In genomic region chrY:21559316-21559984, GRCh38 we compare ENCODE assay signal across 12 cellular contexts. TPM values are rescaled to one million over a fixed set of nuclear protein-coding genes. Genes with fewer than 3 reads are reported as not detected.
DNase-seq lines count a peak whose midpoint lies in the region; ATAC-seq and FAIRE-seq lines count a peak whose summit lies in the region.
"Not testable (repeated sequence)": the region's sequence is repeated elsewhere in the genome, so short reads cannot be mapped to it uniquely, and the experiment has no call there.
"Had no signal": no experiment of that assay in that cellular context is flagged by ENCODE, and none has a peak within 500 bp of the region (broad histone marks: within the 10 kb centered on the region; RNA-seq: fewer than 3 reads in every experiment).

No MANE protein-coding gene starts in this region.

- not testable (repeated sequence) for H3K27me3 Mint-ChIP-seq in activated CD4-positive, alpha-beta T cell treated with anti-CD3 and anti-CD28 coated beads for 36 hours

- H3K4me3 Mint-ChIP-seq in activated CD4-positive, alpha-beta T cell treated with anti-CD3 and anti-CD28 coated beads for 36 hours = not testable (repeated sequence)

- intact Hi-C loops in activated CD4-positive, alpha-beta T cell treated with anti-CD3 and anti-CD28 coated beads for 36 hours (cut with DNase I, micrococcal nuclease) = not testable (repeated sequence)

- peak; percentile 66 for FAIRE-seq in GM18507 (lab: Jason Lieb, UNC)

- DNase-seq in GM18507 (ENCODE audit: extremely low spot score, insufficient read length, low read depth); activated CD4-positive, alpha-beta T cell treated with anti-CD3 and anti-CD28 coated beads for 36 hours: not testable (repeated sequence)

- H3K27ac Mint-ChIP-seq in activated CD4-positive, alpha-beta T cell treated with anti-CD3 and anti-CD28 coated beads for 36 hours = not testable (repeated sequence)

- not testable (repeated sequence) for H3K4me1 Mint-ChIP-seq in activated CD4-positive, alpha-beta T cell treated with anti-CD3 and anti-CD28 coated beads for 36 hours

- POLR2A ChIA-PET in activated CD4-positive, alpha-beta T cell treated with anti-CD3 and anti-CD28 coated beads for 36 hours (lab: Charles Lee) = not testable (repeated sequence)

- ATAC-seq in GM19455 (IDR thresholded peaks at IDR 0.05; ENCODE audit: unreplicated experiment) (peak; percentile 91), GM21619 (IDR thresholded peaks at IDR 0.05; ENCODE audit: unreplicated experiment) (peak; percentile 89), HG02798 (IDR thresholded peaks at IDR 0.05; ENCODE audit: poor library complexity, unreplicated experiment) (peak; percentile 77), HG03066 (IDR thresholded peaks at IDR 0.05; ENCODE audit: low read depth, unreplicated experiment) (peak; percentile 90), HG03442 (IDR thresholded peaks at IDR 0.05; ENCODE audit: unreplicated experiment) (peak; percentile 92)
- ATAC-seq in activated CD4-positive, alpha-beta T cell treated with anti-CD3 and anti-CD28 coated beads for 36 hours = peak; percentile 75

- H3K36me3 Mint-ChIP-seq in activated CD4-positive, alpha-beta T cell treated with anti-CD3 and anti-CD28 coated beads for 36 hours (ENCODE audit: low read depth) = not testable (repeated sequence)

- H3K9me3 Mint-ChIP-seq in activated CD4-positive, alpha-beta T cell treated with anti-CD3 and anti-CD28 coated beads for 36 hours (ENCODE audit: low read depth) = not testable (repeated sequence)

- CTCF ChIA-PET in activated CD4-positive, alpha-beta T cell treated with anti-CD3 and anti-CD28 coated beads for 36 hours (lab: Charles Lee) = not testable (repeated sequence)

RNA-seq across cellular contexts. Expression of gene RBMY1A1, which starts 24.8 kb away (rescaled TPM):
- total RNA-seq in activated CD4-positive, alpha-beta T cell treated with anti-CD3 and anti-CD28 coated beads for 36 hours = not detected
- total RNA-seq: B cell, HT1080, NCI-H460, SJSA1 had no signal

RNA-seq across cellular contexts. Expression of gene RBMY1B, which starts 48.3 kb away (rescaled TPM):
- total RNA-seq in activated CD4-positive, alpha-beta T cell treated with anti-CD3 and anti-CD28 coated beads for 36 hours = not detected
- total RNA-seq: A172, B cell, HT1080, NCI-H460, SJSA1 had no signal
